ENCODE assay signal across 21 cellular contexts in genomic region chr1:77120950-77121349, GRCh38.
"Had no signal": no experiment of that assay in that cellular context is flagged by ENCODE, and none has a peak within 500 bp of the region (broad histone marks: within the 10 kb centered on the region; RNA-seq: fewer than 3 reads in every experiment).

No MANE protein-coding gene starts in this region.

- H3K27ac ChIP-seq: coronary artery, esophagus squamous epithelium, lower lobe of right lung, tibial artery had no signal

- H3K9me3 Mint-ChIP-seq: activated naive CD8-positive, alpha-beta T cell treated with anti-CD3 and anti-CD28 coated beads for 36 hours; central memory CD8-positive, alpha-beta T cell; natural killer cell treated with Interleukin-12 subunit alpha and Interleukin-12 subunit beta and Interleukin-15 and Interleukin-18, amount 100 ng/mL, for 72 hours; WTC11 had no signal

- H3K36me3 ChIP-seq: esophagus squamous epithelium, lower lobe of right lung, tibial artery had no signal

- H3K4me3 Mint-ChIP-seq: activated CD4-positive, alpha-beta T cell treated with anti-CD3 and anti-CD28 coated beads for 36 hours; activated naive CD8-positive, alpha-beta T cell treated with anti-CD3 and anti-CD28 coated beads for 36 hours; central memory CD8-positive, alpha-beta T cell; natural killer cell treated with Interleukin-12 subunit alpha and Interleukin-12 subunit beta and Interleukin-15 and Interleukin-18, amount 100 ng/mL, for 72 hours; WTC11 had no signal

- H3K27me3 ChIP-seq: esophagus squamous epithelium, tibial artery had no signal

- H3K27me3 Mint-ChIP-seq: activated CD4-positive, alpha-beta T cell treated with anti-CD3 and anti-CD28 coated beads for 36 hours; activated naive CD8-positive, alpha-beta T cell treated with anti-CD3 and anti-CD28 coated beads for 36 hours; central memory CD8-positive, alpha-beta T cell; natural killer cell treated with Interleukin-12 subunit alpha and Interleukin-12 subunit beta and Interleukin-15 and Interleukin-18, amount 100 ng/mL, for 72 hours had no signal

- ATAC-seq: activated CD4-positive, alpha-beta T cell treated with anti-CD3 and anti-CD28 coated beads for 36 hours; left cardiac atrium; lower lobe of right lung; natural killer cell treated with Interleukin-12 subunit alpha and Interleukin-12 subunit beta and Interleukin-15 and Interleukin-18, amount 100 ng/mL, for 72 hours; stimulated activated naive CD8-positive, alpha-beta T cell treated with anti-CD3 and anti-CD28 coated beads, Interleukin-15, Interleukin-2, amounts not matched to agents 100 U/mL and 50 U/mL, for 24 hours; WTC11 had no signal

- H3K4me3 ChIP-seq: coronary artery, esophagus squamous epithelium, lower lobe of right lung, tibial artery had no signal

- H3K9me3 ChIP-seq: esophagus squamous epithelium, lower lobe of right lung, tibial artery had no signal

- H3K4me1 Mint-ChIP-seq: activated CD4-positive, alpha-beta T cell treated with anti-CD3 and anti-CD28 coated beads for 36 hours; activated naive CD8-positive, alpha-beta T cell treated with anti-CD3 and anti-CD28 coated beads for 36 hours; central memory CD8-positive, alpha-beta T cell had no signal

- H3K27ac Mint-ChIP-seq: activated CD4-positive, alpha-beta T cell treated with anti-CD3 and anti-CD28 coated beads for 36 hours; activated naive CD8-positive, alpha-beta T cell treated with anti-CD3 and anti-CD28 coated beads for 36 hours; natural killer cell treated with Interleukin-12 subunit alpha and Interleukin-12 subunit beta and Interleukin-15 and Interleukin-18, amount 100 ng/mL, for 72 hours; WTC11 had no signal

- FAIRE-seq: endothelial cell of umbilical vein, TTC549 had no signal

- DNase-seq: activated CD4-positive, alpha-beta T cell treated with anti-CD3 and anti-CD28 coated beads for 36 hours; activated CD4-positive, alpha-beta T cell treated with anti-CD3 and anti-CD28 coated beads, Interleukin-2, amount 50 U/mL, for 48 hours; activated naive CD4-positive, alpha-beta T cell; activated naive CD8-positive, alpha-beta T cell treated with anti-CD3 and anti-CD28 coated beads for 36 hours; amniotic stem cell; esophagus squamous epithelium; left cardiac atrium; lower lobe of right lung; nucleus accumbens; posterior cingulate gyrus; stimulated activated CD4-positive, alpha-beta T cell treated with anti-CD3 and anti-CD28 coated beads, Interleukin-12 subunit alpha, Interleukin-12 subunit beta, amount 100 ng/mL, for 4 hours; stimulated activated CD4-positive, alpha-beta T cell treated with anti-CD3 and anti-CD28 coated beads, Interleukin-1b, Interleukin-23, amount 100 ng/mL, for 48 hours; stimulated activated naive CD8-positive, alpha-beta T cell treated with anti-CD3 and anti-CD28 coated beads, Interleukin-15, Interleukin-2, amounts not matched to agents 100 U/mL and 50 U/mL, for 24 hours; substantia nigra; tibial artery had no signal

- H3K4me1 ChIP-seq: esophagus squamous epithelium, lower lobe of right lung, tibial artery had no signal
